Comparison of ENCODE assay signal across 20 cellular contexts in genomic region chr15:27341780-27342343, GRCh38.
"Had no signal": no experiment of that assay in that cellular context is flagged by ENCODE, and none has a peak within 500 bp of the region (broad histone marks: within the 10 kb centered on the region; RNA-seq: fewer than 3 reads in every experiment).

No MANE protein-coding gene starts in this region.

- H3K27ac ChIP-seq: PC-9 had no signal

- DNase-seq: activated B cell treated with CpG ODN at 0.5 μM for 24 hours; activated CD4-positive, alpha-beta memory T cell treated with anti-CD3 and anti-CD28 coated beads for 36 hours; activated CD4-positive, alpha-beta T cell treated with anti-CD3 and anti-CD28 coated beads, Interleukin-2, amount 10 ng/mL, durations not matched to agents 7 days and 5 days; activated CD8-positive, alpha-beta memory T cell treated with anti-CD3 and anti-CD28 coated beads for 24 hours; activated effector memory CD4-positive, alpha-beta T cell treated with anti-CD3 and anti-CD28 coated beads, Interleukin-2, amount 50 U/mL, for 16 hours; activated naive CD4-positive, alpha-beta T cell treated with Interleukin-2 at 50 U/mL for 16 hours; activated naive CD8-positive, alpha-beta T cell treated with anti-CD3 and anti-CD28 coated beads, Interleukin-2, amount 50 U/mL, for 24 hours; activated T-cell treated with anti-CD3 and anti-CD28 coated beads, Interleukin-2, amount 50 U/mL, for 4 hours; amygdala; Karpas-422; NCI-H1105 treated with DMSO at 0.1 percent for 48 hours; NCI-H1436 treated with DMSO at 0.1 percent for 48 hours; NCI-H187; NCI-H2081; NCI-H510A treated with DMSO at 0.1 percent for 48 hours; PC-9; SHP77 treated with DMSO at 0.1 percent for 48 hours; T-helper 17 cell; T-helper 9 cell had no signal

- H3K4me3 ChIP-seq: PC-9 had no signal

- ATAC-seq: activated naive CD4-positive, alpha-beta T cell treated with anti-CD3 and anti-CD28 coated beads, Interleukin-2, amount 50 U/mL, for 72 hours; activated naive CD8-positive, alpha-beta T cell treated with anti-CD3 and anti-CD28 coated beads, Interleukin-2, amount 50 U/mL, for 24 hours; activated T-cell treated with anti-CD3 and anti-CD28 coated beads, Interleukin-2, amount 50 U/mL, for 4 hours; T-helper 17 cell had no signal
